Comparison of ENCODE assay signal across 13 cellular contexts in genomic region chr21:45356653-45357435, GRCh38. TPM values are rescaled to one million over a fixed set of nuclear protein-coding genes. Genes with fewer than 3 reads are reported as not detected.
DNase-seq lines count a peak whose midpoint lies in the region; ATAC-seq and TF ChIP-seq lines count a peak whose summit lies in the region.
"Had no signal": no experiment of that assay in that cellular context is flagged by ENCODE, and none has a peak within 500 bp of the region (broad histone marks: within the 10 kb centered on the region; RNA-seq: fewer than 3 reads in every experiment).

No MANE protein-coding gene starts in this region.

- CTCF ChIA-PET in mammary epithelial cell (lab: Charles Lee; ENCODE audit: low non-redundant PET), result no interaction called here
- CTCF ChIA-PET in CD8-positive, alpha-beta T cell (lab: Charles Lee), result no interaction called here

- DNase-seq in breast epithelium (ENCODE audit: low spot score in 2 of 2) (no peak), mammary epithelial cell (no peak), left cardiac atrium (no peak), psoas muscle (no peak), NCI-H187 treated with DMSO at 0.1 percent for 48 hours (lab: John Stamatoyannopoulos, UW) (no peak), nucleus accumbens (lab: John Stamatoyannopoulos, UW) (no peak), head of caudate nucleus (no peak)
- no peak for DNase-seq in CD8-positive, alpha-beta T cell
- DNase-seq: Calu3, cerebellar nuclear complex had no signal

- H3K36me3 Mint-ChIP-seq in CD8-positive, alpha-beta T cell, result no peaks in the 10 kb centered on the region
- H3K36me3 Mint-ChIP-seq: activated naive CD8-positive, alpha-beta T cell; mesothelial cell of epicardium had no signal

- H3K27ac Mint-ChIP-seq in CD8-positive, alpha-beta T cell, result no peak overlapping the region
- H3K27ac Mint-ChIP-seq: activated naive CD8-positive, alpha-beta T cell; stimulated activated naive CD8-positive, alpha-beta T cell treated with anti-CD3 and anti-CD28 coated beads, Interleukin-15, Interleukin-2, amounts not matched to agents 100 ng/mL and 50 ng/mL, for 24 hours had no signal

- H3K36me3 ChIP-seq in breast epithelium (no peaks in the 10 kb centered on the region), mammary epithelial cell (ENCODE audit: insufficient read depth, low read length) (no peaks in the 10 kb centered on the region), psoas muscle (ENCODE audit: insufficient read depth in 1 of 2, low read depth in 1 of 2) (no peaks in the 10 kb centered on the region)
- H3K36me3 ChIP-seq in CD8-positive, alpha-beta T cell (ENCODE audit: insufficient read depth, low read length), result no peaks in the 10 kb centered on the region

- ATAC-seq in left cardiac atrium, result peak; percentile 4 to 56
- peak in 1 of 4 donors; percentile 10 for ATAC-seq in psoas muscle
- no peak for ATAC-seq in CD8-positive, alpha-beta T cell

- no peaks in the 10 kb centered on the region for H3K79me2 ChIP-seq in mammary epithelial cell (ENCODE audit: insufficient read depth, low read length)

- POLR2A ChIA-PET in CD8-positive, alpha-beta T cell (lab: Charles Lee), result no interaction called here

- H3K4me1 Mint-ChIP-seq in CD8-positive, alpha-beta T cell (ENCODE audit: low read depth), result peaks cover 7% of the 10 kb centered on the region

- H3K4me2 ChIP-seq in mammary epithelial cell (ENCODE audit: insufficient read depth, low read depth, low read length), result no peak overlapping the region

- H4K20me1 ChIP-seq in mammary epithelial cell (ENCODE audit: insufficient read depth, low read length), result no peaks in the 10 kb centered on the region

- H3K9me3 ChIP-seq in breast epithelium (no peaks in the 10 kb centered on the region), mammary epithelial cell (replicated peaks; ENCODE audit: insufficient read depth, low read length) (no peaks in the 10 kb centered on the region), psoas muscle (no peaks in the 10 kb centered on the region)
- no peaks in the 10 kb centered on the region for H3K9me3 ChIP-seq in CD8-positive, alpha-beta T cell (ENCODE audit: low read length)

- in situ Hi-C loops in mammary epithelial cell (cut with MboI; ENCODE audit: low sequenced_read_pairs in 2 of 2), result no loop called here

- peaks cover 14% of the 10 kb centered on the region for H3K27me3 Mint-ChIP-seq in CD8-positive, alpha-beta T cell (ENCODE audit: low read depth)

- no peaks in the 10 kb centered on the region for H3K27me3 ChIP-seq in breast epithelium
- no peaks in the 10 kb centered on the region for H3K27me3 ChIP-seq in mammary epithelial cell (ENCODE audit: insufficient read depth, low read length)
- peaks cover 0 to 22% (median 6%) of the 10 kb centered on the region in 3 donors for H3K27me3 ChIP-seq in psoas muscle (ENCODE audit: insufficient read depth in 3 of 3, low read length in 2 of 3)
- no peaks in the 10 kb centered on the region for H3K27me3 ChIP-seq in CD8-positive, alpha-beta T cell (ENCODE audit: insufficient read depth, low read length)

- no peak overlapping the region for H2AFZ ChIP-seq in mammary epithelial cell (ENCODE audit: low read depth, low read length)

- no peaks in the 10 kb centered on the region for H3K4me1 ChIP-seq in breast epithelium
- H3K4me1 ChIP-seq in mammary epithelial cell (ENCODE audit: insufficient read depth, low read length), result no peaks in the 10 kb centered on the region
- no peaks in the 10 kb centered on the region for H3K4me1 ChIP-seq in psoas muscle
- H3K4me1 ChIP-seq in CD8-positive, alpha-beta T cell (ENCODE audit: insufficient read depth, low read length), result no peaks in the 10 kb centered on the region

- dilution Hi-C loops in mammary epithelial cell (cut with HindIII; ENCODE audit: low sequenced_read_pairs), result no loop called here

- peak overlapping the region in 1 of 3 donors; percentile 6 for H3K4me3 ChIP-seq in breast epithelium
- H3K4me3 ChIP-seq in mammary epithelial cell (replicated peaks in 1 of 3; ENCODE audit: insufficient read depth in 1 of 3, low read depth in 2 of 3, low read length in 3 of 3), result no peak overlapping the region
- no peak overlapping the region for H3K4me3 ChIP-seq in psoas muscle
- no peak overlapping the region for H3K4me3 ChIP-seq in CD8-positive, alpha-beta T cell (ENCODE audit: low read depth, low read length)

- H3K9me3 Mint-ChIP-seq in CD8-positive, alpha-beta T cell, result no peaks in the 10 kb centered on the region
- H3K9me3 Mint-ChIP-seq: mesothelial cell of epicardium; stimulated activated naive CD8-positive, alpha-beta T cell treated with anti-CD3 and anti-CD28 coated beads, Interleukin-15, Interleukin-2, amounts not matched to agents 100 ng/mL and 50 ng/mL, for 24 hours had no signal

- TF ChIP-seq CTCF in breast epithelium (IDR thresholded peaks at IDR 0.05) (no peak), mammary epithelial cell (conservative IDR thresholded peaks at IDR 0.05 in 1 of 2, IDR thresholded peaks at IDR 0.05 in 1 of 2; ENCODE audit: extremely low read depth in 1 of 2, insufficient read depth in 1 of 2, low read depth in 1 of 2, low read length in 2 of 2) (no peak), psoas muscle (IDR thresholded peaks at IDR 0.05) (no peak)
- TF ChIP-seq CTCF in CD8-positive, alpha-beta T cell (IDR thresholded peaks at IDR 0.05), result no peak

- BruUV-seq in mammary epithelial cell (replicated peaks; lab: Mats Ljungman, UMichigan), result no TSS peak

- peak overlapping the region; percentile 67 to 94 for H3K27ac ChIP-seq in breast epithelium
- no peak overlapping the region for H3K27ac ChIP-seq in mammary epithelial cell (ENCODE audit: insufficient read depth, low read depth, low read length)
- H3K27ac ChIP-seq in psoas muscle, result peak overlapping the region; percentile 73
- H3K27ac ChIP-seq in CD8-positive, alpha-beta T cell (ENCODE audit: low read depth, low read length), result no peak overlapping the region

- intact Hi-C loops in breast epithelium (cut with DNase I; ENCODE audit: low total_unique reads) (no loop called here), mammary epithelial cell (cut with micrococcal nuclease) (no loop called here), left cardiac atrium (cut with DNase I) (loop anchor here in 1 of 2 donors (5.0 kb wide), 2 partner anchors 40 to 60 kb away; no protein-coding TSS in a partner anchor), psoas muscle (cut with DNase I) (loop anchor here in 1 of 2 donors (5.0 kb wide), 1 partner anchor 50 kb away; no protein-coding TSS in a partner anchor), head of caudate nucleus (cut with DNase I) (no loop called here)
- intact Hi-C loops in CD8-positive, alpha-beta T cell (cut with DNase I, micrococcal nuclease), result no loop called here

- WGBS in mammary epithelial cell (ENCODE audit: low coverage, missing lambda C conversion rate), result 90% methylated on average over 17 of the region's 20 CpGs
- 53 to 59% (median 55%) methylated on average over 20 of the region's 20 CpGs for WGBS in psoas muscle, 3 donors

- H3K4me3 Mint-ChIP-seq in CD8-positive, alpha-beta T cell, result no peak overlapping the region
- H3K4me3 Mint-ChIP-seq: activated naive CD8-positive, alpha-beta T cell; mesothelial cell of epicardium; stimulated activated naive CD8-positive, alpha-beta T cell treated with anti-CD3 and anti-CD28 coated beads, Interleukin-15, Interleukin-2, amounts not matched to agents 100 ng/mL and 50 ng/mL, for 24 hours had no signal

- no peak for TF ChIP-seq POLR2A in breast epithelium (IDR thresholded peaks at IDR 0.05)

- no peak overlapping the region for H3K9ac ChIP-seq in mammary epithelial cell (ENCODE audit: insufficient read depth, low read length)

RNA-seq across cellular contexts. Expression of gene COL18A1, which starts 48.1 kb away (rescaled TPM):
- 10 to 100 TPM; 48.3 to 62.9 (median 55.8) TPM for total RNA-seq in breast epithelium
- 10 to 100 TPM; 45.6 to 79.7 TPM for total RNA-seq in mammary epithelial cell
- 27.3 TPM for polyA plus RNA-seq in mammary epithelial cell
- polyA minus RNA-seq in mammary epithelial cell, result 7.5 TPM
- 100 to 1,000 TPM in 1 of 2 donors, 10 to 100 TPM in 1; 53.4 to 104 TPM for total RNA-seq in left cardiac atrium
- 10 to 100 TPM; 11.6 to 21.1 (median 15.1) TPM for total RNA-seq in psoas muscle
- 10 to 100 TPM in 2 of 3 donors, 1 to 10 TPM in 1; 4.8 to 25.3 (median 11.3) TPM for polyA plus RNA-seq in psoas muscle
- 10 to 100 TPM; 60.7 to 65.3 TPM for total RNA-seq in CD8-positive, alpha-beta T cell

Comparison
In these comparisons a context has a peak if more than half of its experiments do, and no peak if none do; other contexts are left out.
1. H3K27ac ChIP-seq: peak in breast epithelium (2 of 2) and psoas muscle (single experiment); none in mammary epithelial cell (single experiment) and CD8-positive, alpha-beta T cell (single experiment).